ENCODE assay signal across 29 cellular contexts in genomic region chr3:158456114-158456513, GRCh38.
DNase-seq lines count a peak whose midpoint lies in the region; ATAC-seq and TF ChIP-seq lines count a peak whose summit lies in the region.
"Had no signal": no experiment of that assay in that cellular context is flagged by ENCODE, and none has a peak within 500 bp of the region (broad histone marks: within the 10 kb centered on the region; RNA-seq: fewer than 3 reads in every experiment).

No MANE protein-coding gene starts in this region.

- H3K36me3 ChIP-seq in fibroblast of lung (ENCODE audit: control insufficient read depth, insufficient read depth, low read length): no peaks in the 10 kb centered on the region
- H3K36me3 ChIP-seq in SK-N-SH (replicated peaks in 1 of 2; ENCODE audit: control insufficient read depth in 1 of 2, insufficient read depth in 2 of 2, low read length in 1 of 2): no peaks in the 10 kb centered on the region
- H3K36me3 ChIP-seq: MG63, uterus, WERI-Rb-1 had no signal

- H4K20me1 ChIP-seq in fibroblast of lung (ENCODE audit: control insufficient read depth, extremely low read depth, insufficient read depth, low read length) (no peaks in the 10 kb centered on the region), SK-N-SH (ENCODE audit: insufficient read depth) (no peaks in the 10 kb centered on the region)

- H3K4me1 ChIP-seq in fibroblast of lung (ENCODE audit: control insufficient read depth, extremely low read depth, insufficient read depth, low read length): no peaks in the 10 kb centered on the region
- no peaks in the 10 kb centered on the region; a peak in 2 of 4 replicates for H3K4me1 ChIP-seq in SK-N-SH (ENCODE audit: control insufficient read depth in 1 of 2, insufficient read depth in 2 of 2, low read depth in 1 of 2, low read length in 1 of 2)
- H3K4me1 ChIP-seq: psoas muscle, testis, uterus had no signal

- H3K27ac Mint-ChIP-seq in activated T-cell treated with anti-CD3 and anti-CD28 coated beads, Interleukin-2, amount 50 U/mL, for 24 hours: no peak overlapping the region
- H3K27ac Mint-ChIP-seq: activated CD4-positive, alpha-beta T cell treated with anti-CD3 and anti-CD28 coated beads, Interleukin-2, amount 10 ng/mL, durations not matched to agents 24 days and 14 days; activated T-cell treated with anti-CD3 and anti-CD28 coated beads, Interleukin-2, amount 50 U/mL, for 72 hours; naive thymus-derived CD8-positive, alpha-beta T cell had no signal

- TF ChIP-seq CTCF in fibroblast of lung (conservative IDR thresholded peaks at IDR 0.05 in 1 of 2, IDR thresholded peaks at IDR 0.05 in 1 of 2; ENCODE audit: low read depth in 1 of 2, low read length in 2 of 2): no peak
- no peak for TF ChIP-seq CTCF in SK-N-SH (IDR thresholded peaks at IDR 0.05)

- POLR2A ChIA-PET in SK-N-SH (lab: Yijun Ruan, JAX): no interaction called here

- no peaks in the 10 kb centered on the region for H3F3A ChIP-seq in SK-N-SH (replicated peaks; ENCODE audit: insufficient read depth)

- no peaks in the 10 kb centered on the region for H3K27me3 Mint-ChIP-seq in activated T-cell treated with anti-CD3 and anti-CD28 coated beads, Interleukin-2, amount 50 U/mL, for 24 hours
- H3K27me3 Mint-ChIP-seq: activated CD4-positive, alpha-beta T cell treated with anti-CD3 and anti-CD28 coated beads, Interleukin-2, amount 10 ng/mL, durations not matched to agents 24 days and 14 days; naive thymus-derived CD8-positive, alpha-beta T cell had no signal

- WGBS in SK-N-SH (ENCODE audit: low lambda C conversion rate): 88% methylated on average over 3 of the region's 3 CpGs

- no peak for TF ChIP-seq RAD21 in SK-N-SH (IDR thresholded peaks at IDR 0.05; ENCODE audit: low read length)

- H3K4me2 ChIP-seq in fibroblast of lung (ENCODE audit: extremely low read depth, insufficient read depth, low read length) (no peak overlapping the region), SK-N-SH (no peak overlapping the region)

- CTCF ChIA-PET in SK-N-SH (lab: Yijun Ruan, JAX): no interaction called here

- H3K27ac ChIP-seq in fibroblast of lung (ENCODE audit: insufficient read depth, low read length) (no peak overlapping the region), SK-N-SH (ENCODE audit: low read depth in 2 of 2, low read length in 1 of 2) (no peak overlapping the region)
- H3K27ac ChIP-seq: dorsolateral prefrontal cortex, psoas muscle, testis, uterus, WERI-Rb-1 had no signal

- H3K4me3 Mint-ChIP-seq in activated T-cell treated with anti-CD3 and anti-CD28 coated beads, Interleukin-2, amount 50 U/mL, for 24 hours: no peak overlapping the region
- H3K4me3 Mint-ChIP-seq: activated CD4-positive, alpha-beta T cell treated with anti-CD3 and anti-CD28 coated beads, Interleukin-2, amount 10 ng/mL, durations not matched to agents 24 days and 14 days; activated T-cell treated with anti-CD3 and anti-CD28 coated beads, Interleukin-2, amount 50 U/mL, for 72 hours; naive thymus-derived CD8-positive, alpha-beta T cell had no signal

- no peaks in the 10 kb centered on the region for H3K9me2 ChIP-seq in SK-N-SH

- no peak for TF ChIP-seq EP300 in SK-N-SH (IDR thresholded peaks at IDR 0.05; ENCODE audit: borderline replicate concordance in 1 of 2, low read depth in 1 of 2, low read length in 1 of 2)

- H3K27me3 ChIP-seq in fibroblast of lung (ENCODE audit: control insufficient read depth, insufficient read depth, low read length) (no peaks in the 10 kb centered on the region), SK-N-SH (ENCODE audit: insufficient read depth) (no peaks in the 10 kb centered on the region)
- H3K27me3 ChIP-seq: dorsolateral prefrontal cortex, MG63, testis, uterus had no signal

- no peak overlapping the region for H2AFZ ChIP-seq in fibroblast of lung (ENCODE audit: low read length)
- no peak overlapping the region for H2AFZ ChIP-seq in SK-N-SH (ENCODE audit: low read depth)

- H3K79me2 ChIP-seq in fibroblast of lung (ENCODE audit: control insufficient read depth, insufficient read depth, low read length): no peaks in the 10 kb centered on the region
- no peaks in the 10 kb centered on the region for H3K79me2 ChIP-seq in SK-N-SH (ENCODE audit: insufficient read depth)

- no peaks in the 10 kb centered on the region for H3K4me1 Mint-ChIP-seq in activated T-cell treated with anti-CD3 and anti-CD28 coated beads, Interleukin-2, amount 50 U/mL, for 24 hours (ENCODE audit: low read depth)
- H3K4me1 Mint-ChIP-seq: activated CD4-positive, alpha-beta T cell treated with anti-CD3 and anti-CD28 coated beads, Interleukin-2, amount 10 ng/mL, durations not matched to agents 24 days and 14 days had no signal

- ATAC-seq in GM21360 (IDR thresholded peaks at IDR 0.05; ENCODE audit: unreplicated experiment) (no peak), GM21786 (IDR thresholded peaks at IDR 0.05; ENCODE audit: unreplicated experiment) (no peak)
- ATAC-seq: activated T-cell treated with anti-CD3 and anti-CD28 coated beads, Interleukin-2, amount 50 U/mL, for 72 hours; GM12878; naive thymus-derived CD8-positive, alpha-beta T cell; Panc1; psoas muscle; stimulated activated naive CD8-positive, alpha-beta T cell treated with anti-CD3 and anti-CD28 coated beads, Interleukin-15, Interleukin-2, amounts not matched to agents 100 U/mL and 50 U/mL, for 24 hours had no signal

- H3K4me3 ChIP-seq in fibroblast of lung (replicated peaks in 1 of 4; ENCODE audit: control extremely low read depth in 1 of 4, insufficient read depth in 1 of 4, low read depth in 3 of 4, low read length in 4 of 4): no peak overlapping the region
- no peak overlapping the region for H3K4me3 ChIP-seq in SK-N-SH (ENCODE audit: low read depth in 2 of 2, low read length in 1 of 2)
- H3K4me3 ChIP-seq: dorsolateral prefrontal cortex, GM12878, MG63, psoas muscle, testis, uterus had no signal

- no peaks in the 10 kb centered on the region for H3K9me3 Mint-ChIP-seq in activated T-cell treated with anti-CD3 and anti-CD28 coated beads, Interleukin-2, amount 50 U/mL, for 24 hours
- H3K9me3 Mint-ChIP-seq: activated CD4-positive, alpha-beta T cell treated with anti-CD3 and anti-CD28 coated beads, Interleukin-2, amount 10 ng/mL, durations not matched to agents 24 days and 14 days; activated T-cell treated with anti-CD3 and anti-CD28 coated beads, Interleukin-2, amount 50 U/mL, for 72 hours; naive thymus-derived CD8-positive, alpha-beta T cell had no signal

- H3K9me3 ChIP-seq in fibroblast of lung (ENCODE audit: control insufficient read depth, insufficient read depth, low read depth, low read length): no peaks in the 10 kb centered on the region
- H3K9me3 ChIP-seq in SK-N-SH: no peaks in the 10 kb centered on the region
- H3K9me3 ChIP-seq: MG63, psoas muscle, testis, uterus had no signal

- no peak overlapping the region for H3K9ac ChIP-seq in fibroblast of lung (ENCODE audit: insufficient read depth, low read length)
- no peak overlapping the region for H3K9ac ChIP-seq in SK-N-SH

- DNase-seq in DMS53 treated with DMSO at 0.1 percent for 48 hours (lab: John Stamatoyannopoulos, UW; ENCODE audit: unreplicated experiment): peak; percentile 11
- DNase-seq in H4 (ENCODE audit: low spot score): peak; percentile 81
- DNase-seq in NCI-H2107 (lab: John Stamatoyannopoulos, UW): peak; percentile 21
- peak; percentile 4 to 47 for DNase-seq in fibroblast of lung (ENCODE audit: low read depth in 2 of 2)
- no peak for DNase-seq in SK-N-SH
- DNase-seq in activated T-cell treated with anti-CD3 and anti-CD28 coated beads, Interleukin-2, amount 50 U/mL, for 24 hours: no peak
- DNase-seq: activated CD4-positive, alpha-beta T cell treated with anti-CD3 and anti-CD28 coated beads, Interleukin-2, amount 10 ng/mL, durations not matched to agents 24 days and 14 days; activated naive CD4-positive, alpha-beta T cell; activated T-cell treated with anti-CD3 and anti-CD28 coated beads, Interleukin-2, amount 50 U/mL, for 72 hours; C1 segment of cervical spinal cord; COR-L47; dorsolateral prefrontal cortex; islet precursor cell; MG63; midbrain; naive thymus-derived CD8-positive, alpha-beta T cell; NCI-H187 treated with DMSO at 0.1 percent for 48 hours; NK-92 treated with Interleukin-12 subunit alpha and Interleukin-12 subunit beta, amount 100 ng/mL, for 24 hours; nucleus accumbens; psoas muscle; SHP77; stimulated activated naive CD8-positive, alpha-beta T cell treated with anti-CD3 and anti-CD28 coated beads, Interleukin-15, Interleukin-2, amounts not matched to agents 100 U/mL and 50 U/mL, for 24 hours; testis; uterus; WERI-Rb-1 had no signal

- H3K36me3 Mint-ChIP-seq in activated T-cell treated with anti-CD3 and anti-CD28 coated beads, Interleukin-2, amount 50 U/mL, for 24 hours (ENCODE audit: low read depth): peaks cover 4% of the 10 kb centered on the region

TF ChIP-seq in SK-N-SH, 30 proteins besides CTCF, POLR2A, EP300 and RAD21 (continues in another document):
- TF ChIP-seq REST (IDR thresholded peaks at IDR 0.05; ENCODE audit: low read depth, low read length) (no peak), NFIC (IDR thresholded peaks at IDR 0.05; ENCODE audit: borderline replicate concordance) (no peak), JUND (IDR thresholded peaks at IDR 0.05) (no peak), RXRA (IDR thresholded peaks at IDR 0.05; ENCODE audit: borderline replicate concordance, low read depth) (no peak)

Comparison
In these comparisons a context has a peak if more than half of its experiments do, and no peak if none do; other contexts are left out.
1. DNase-seq: peak in DMS53 treated with DMSO at 0.1 percent for 48 hours (single experiment), H4 (single experiment), NCI-H2107 (single experiment) and fibroblast of lung (2 of 2); none in SK-N-SH (single experiment) and activated T-cell treated with anti-CD3 and anti-CD28 coated beads, Interleukin-2, amount 50 U/mL, for 24 hours (single experiment).